21 cellular contexts compared by ENCODE assay signal in genomic region chr16:3812469-3813172, GRCh38.
"Had no signal": no experiment of that assay in that cellular context is flagged by ENCODE, and none has a peak within 500 bp of the region (broad histone marks: within the 10 kb centered on the region; RNA-seq: fewer than 3 reads in every experiment).

No MANE protein-coding gene starts in this region.

- H3K27me3 ChIP-seq: heart right ventricle, neural progenitor cell, pancreas, tibial artery had no signal

- H3K4me3 ChIP-seq: coronary artery, heart right ventricle, lung, neural progenitor cell, pancreas, smooth muscle cell, tibial artery had no signal

- H3K4me2 ChIP-seq: neural progenitor cell, smooth muscle cell had no signal

- H3K9me3 ChIP-seq: heart right ventricle, pancreas, tibial artery had no signal

- H2AFZ ChIP-seq: neural progenitor cell had no signal

- H3K27me3 Mint-ChIP-seq: progenitor cell of endocrine pancreas; stimulated activated naive CD8-positive, alpha-beta T cell treated with anti-CD3 and anti-CD28 coated beads, Interleukin-15, Interleukin-2, amounts not matched to agents 100 ng/mL and 50 ng/mL, for 24 hours had no signal

- DNase-seq: central memory CD4-positive, alpha-beta T cell; effector CD4-positive, alpha-beta T cell; heart right ventricle; hypothalamus; islet precursor cell; mesenchymal stem cell; natural killer cell; occipital lobe; pancreas; right cardiac atrium; stimulated activated CD4-positive, alpha-beta T cell treated with anti-CD3 and anti-CD28 coated beads, Interleukin-2, amount 100 ng/mL, for 48 hours; tibial artery had no signal

- H3K27ac Mint-ChIP-seq: neural progenitor cell; stimulated activated naive CD8-positive, alpha-beta T cell treated with anti-CD3 and anti-CD28 coated beads, Interleukin-15, Interleukin-2, amounts not matched to agents 100 ng/mL and 50 ng/mL, for 24 hours had no signal

- H3K9me3 Mint-ChIP-seq: natural killer cell; stimulated activated naive CD8-positive, alpha-beta T cell treated with anti-CD3 and anti-CD28 coated beads, Interleukin-15, Interleukin-2, amounts not matched to agents 100 ng/mL and 50 ng/mL, for 24 hours had no signal

- H3K27ac ChIP-seq: coronary artery, heart right ventricle, neural progenitor cell, pancreas, tibial artery had no signal

- FAIRE-seq: frontal cortex, pancreas had no signal

- H3K4me3 Mint-ChIP-seq: natural killer cell; neural progenitor cell; stimulated activated naive CD8-positive, alpha-beta T cell treated with anti-CD3 and anti-CD28 coated beads, Interleukin-15, Interleukin-2, amounts not matched to agents 100 ng/mL and 50 ng/mL, for 24 hours had no signal

- ATAC-seq: esophagus mucosa, heart right ventricle, left lobe of liver, natural killer cell, pancreas, right cardiac atrium had no signal
